Comparison of ENCODE assay signal across 8 cellular contexts in the genomic region with DNA sequence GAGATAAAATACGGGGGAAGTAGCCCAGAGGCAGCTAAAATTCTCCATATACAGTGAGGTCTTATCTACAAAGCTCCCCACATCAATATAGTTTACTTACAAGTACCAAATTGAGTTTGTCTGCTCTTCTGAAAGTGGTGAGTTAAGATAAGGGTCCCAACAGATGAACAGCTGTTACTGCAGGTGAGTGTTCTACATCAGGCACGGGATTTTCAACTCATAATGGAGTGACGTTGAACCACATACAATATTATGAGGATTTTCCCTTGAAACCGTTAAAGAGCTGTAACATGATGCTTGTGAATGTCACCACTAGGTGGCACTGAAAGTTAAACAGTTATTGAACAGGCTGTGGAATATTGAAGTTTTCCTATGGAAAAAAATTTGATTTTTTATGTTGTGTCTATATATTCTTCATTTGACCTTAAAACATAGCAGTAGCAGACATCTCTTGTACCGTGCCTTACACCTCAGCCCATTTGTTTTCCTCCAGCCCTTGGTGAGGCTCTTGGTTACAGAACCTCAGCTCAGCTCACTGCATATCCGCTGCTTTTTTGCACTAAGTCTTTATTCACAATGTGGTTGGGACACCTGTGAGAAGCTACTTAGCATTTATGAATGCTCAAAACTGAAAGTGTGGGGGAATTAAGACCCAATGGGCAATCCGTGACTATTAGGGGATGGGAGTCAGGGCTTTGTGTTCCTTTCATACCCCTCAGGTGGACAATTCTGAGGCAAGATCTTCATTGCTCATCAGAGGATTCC. TPM values are rescaled to one million over a fixed set of nuclear protein-coding genes. Genes with fewer than 3 reads are reported as not detected.
DNase-seq lines count a peak whose midpoint lies in the region; ATAC-seq and TF ChIP-seq lines count a peak whose summit lies in the region.

No MANE protein-coding gene starts in this region.

- H3K27ac ChIP-seq in body of pancreas (no peak overlapping the region), testis (peak overlapping the region; percentile 9 to 57)

- H3K36me3 Mint-ChIP-seq in activated naive CD8-positive, alpha-beta T cell treated with anti-CD3 and anti-CD28 coated beads, Interleukin-2, amount 10 ng/mL, durations not matched to agents 7 days and 5 days = no peaks in the 10 kb centered on the region
- H3K36me3 Mint-ChIP-seq in activated naive CD8-positive, alpha-beta T cell treated with anti-CD3 and anti-CD28 coated beads for 36 hours = no peaks in the 10 kb centered on the region

- no peak for DNase-seq in activated naive CD8-positive, alpha-beta T cell treated with anti-CD3 and anti-CD28 coated beads, Interleukin-2, amount 10 ng/mL, durations not matched to agents 7 days and 5 days
- DNase-seq in activated naive CD8-positive, alpha-beta T cell treated with anti-CD3 and anti-CD28 coated beads for 36 hours = no peak
- DNase-seq in NCI-H526 treated with DMSO at 0.1 percent for 48 hours (lab: John Stamatoyannopoulos, UW) (peak; percentile 65), body of pancreas (peak in 1 of 4 donors; percentile 53), kidney epithelial cell (ENCODE audit: low read depth) (peak; percentile 7), testis (peak; percentile 77)

- H3K36me3 ChIP-seq in body of pancreas (replicated peaks in 1 of 2; ENCODE audit: insufficient read depth in 1 of 2, low read depth in 2 of 2) (no peaks in the 10 kb centered on the region), kidney epithelial cell (ENCODE audit: control insufficient read depth, insufficient read depth, low read length) (no peaks in the 10 kb centered on the region), testis (ENCODE audit: low read depth, missing control alignments) (no peaks in the 10 kb centered on the region)

- no peak overlapping the region for H3K27ac Mint-ChIP-seq in activated naive CD8-positive, alpha-beta T cell treated with anti-CD3 and anti-CD28 coated beads, Interleukin-2, amount 10 ng/mL, durations not matched to agents 7 days and 5 days
- no peak overlapping the region for H3K27ac Mint-ChIP-seq in activated naive CD8-positive, alpha-beta T cell treated with anti-CD3 and anti-CD28 coated beads for 36 hours

- intact Hi-C loops in body of pancreas (cut with DNase I) = no loop called here
- intact Hi-C loops in testis (cut with DNase I; ENCODE audit: low total_unique reads) = no loop called here

- H3K27me3 ChIP-seq in body of pancreas = no peaks in the 10 kb centered on the region
- H3K27me3 ChIP-seq in kidney epithelial cell (ENCODE audit: control insufficient read depth, insufficient read depth, low read length) = no peaks in the 10 kb centered on the region
- no peaks in the 10 kb centered on the region for H3K27me3 ChIP-seq in testis

- H3K4me3 ChIP-seq in body of pancreas (no peak overlapping the region), kidney epithelial cell (ENCODE audit: low read depth, low read length) (no peak overlapping the region), testis (peak overlapping the region in 1 of 2 donors; percentile 44)

- H3K4me1 ChIP-seq in body of pancreas (no peaks in the 10 kb centered on the region), testis (no peaks in the 10 kb centered on the region)

- H3K9me3 ChIP-seq in body of pancreas = no peaks in the 10 kb centered on the region
- H3K9me3 ChIP-seq in testis = no peaks in the 10 kb centered on the region

- H3K4me1 Mint-ChIP-seq in activated naive CD8-positive, alpha-beta T cell treated with anti-CD3 and anti-CD28 coated beads, Interleukin-2, amount 10 ng/mL, durations not matched to agents 7 days and 5 days = peaks cover 5% of the 10 kb centered on the region
- H3K4me1 Mint-ChIP-seq in activated naive CD8-positive, alpha-beta T cell treated with anti-CD3 and anti-CD28 coated beads for 36 hours = peaks cover 9% of the 10 kb centered on the region

- 15% methylated on average over 7 of the region's 7 CpGs for WGBS in body of pancreas, 2 donors
- WGBS in testis, 2 donors = 14 to 21% methylated on average over 7 of the region's 7 CpGs

- peak; percentile 61 for ATAC-seq in activated naive CD8-positive, alpha-beta T cell treated with anti-CD3 and anti-CD28 coated beads, Interleukin-2, amount 10 ng/mL, durations not matched to agents 7 days and 5 days (ENCODE audit: low read depth)
- ATAC-seq in HG02610 (IDR thresholded peaks at IDR 0.05; ENCODE audit: unreplicated experiment) = peak; percentile 63
- ATAC-seq in body of pancreas = peak; percentile 60
- no peak for ATAC-seq in HG02981 (IDR thresholded peaks at IDR 0.05; ENCODE audit: unreplicated experiment)

- POLR2A ChIA-PET in activated naive CD8-positive, alpha-beta T cell treated with anti-CD3 and anti-CD28 coated beads, Interleukin-2, amount 10 ng/mL, durations not matched to agents 7 days and 5 days (lab: Charles Lee) = no interaction called here

- H3K9me3 Mint-ChIP-seq in activated naive CD8-positive, alpha-beta T cell treated with anti-CD3 and anti-CD28 coated beads, Interleukin-2, amount 10 ng/mL, durations not matched to agents 7 days and 5 days = no peaks in the 10 kb centered on the region
- no peaks in the 10 kb centered on the region for H3K9me3 Mint-ChIP-seq in activated naive CD8-positive, alpha-beta T cell treated with anti-CD3 and anti-CD28 coated beads for 36 hours

- no peak overlapping the region for H3K4me3 Mint-ChIP-seq in activated naive CD8-positive, alpha-beta T cell treated with anti-CD3 and anti-CD28 coated beads, Interleukin-2, amount 10 ng/mL, durations not matched to agents 7 days and 5 days
- no peak overlapping the region for H3K4me3 Mint-ChIP-seq in activated naive CD8-positive, alpha-beta T cell treated with anti-CD3 and anti-CD28 coated beads for 36 hours

- TF ChIP-seq CTCF in body of pancreas (IDR thresholded peaks at IDR 0.05) = peak; percentile 35 to 75 (median 68)
- TF ChIP-seq CTCF in kidney epithelial cell (IDR thresholded peaks at IDR 0.05; ENCODE audit: insufficient read depth, low read length, poor library complexity, severe bottlenecking) = peak; percentile 72
- TF ChIP-seq CTCF in testis (IDR thresholded peaks at IDR 0.05) = peak; percentile 78 to 94 (median 88)

- TF ChIP-seq POLR2A in body of pancreas (IDR thresholded peaks at IDR 0.05) (no peak), testis (IDR thresholded peaks at IDR 0.05) (no peak)

- H3K27me3 Mint-ChIP-seq in activated naive CD8-positive, alpha-beta T cell treated with anti-CD3 and anti-CD28 coated beads, Interleukin-2, amount 10 ng/mL, durations not matched to agents 7 days and 5 days = peaks cover 23% of the 10 kb centered on the region
- peaks cover 52% of the 10 kb centered on the region for H3K27me3 Mint-ChIP-seq in activated naive CD8-positive, alpha-beta T cell treated with anti-CD3 and anti-CD28 coated beads for 36 hours

RNA-seq across cellular contexts. Expression of a gene that starts 23.2 kb away (rescaled TPM):
- not detected for total RNA-seq in activated naive CD8-positive, alpha-beta T cell treated with anti-CD3 and anti-CD28 coated beads, Interleukin-2, amount 10 ng/mL, durations not matched to agents 7 days and 5 days
- total RNA-seq in activated naive CD8-positive, alpha-beta T cell treated with anti-CD3 and anti-CD28 coated beads for 36 hours = not detected
- total RNA-seq in body of pancreas = 1 to 10 TPM in 1 of 2 donors, under 1 TPM in 1; 0.33 to 1.8 TPM
- 0.34 and 0.67 TPM in 2 replicates for total RNA-seq in kidney epithelial cell
- 1 to 10 TPM; 2.5 to 3.1 TPM for total RNA-seq in testis
- polyA plus RNA-seq in testis (ENCODE audit: insufficient read depth, low read depth, low replicate concordance) = 6.6 TPM

RNA-seq across cellular contexts. Expression of a gene that starts 50.3 kb away (rescaled TPM):
- total RNA-seq in activated naive CD8-positive, alpha-beta T cell treated with anti-CD3 and anti-CD28 coated beads, Interleukin-2, amount 10 ng/mL, durations not matched to agents 7 days and 5 days = under 1 TPM in 1 of 2 experiments, not detected in 1; 0.20 TPM
- under 1 TPM; 0.40 to 0.60 TPM for total RNA-seq in activated naive CD8-positive, alpha-beta T cell treated with anti-CD3 and anti-CD28 coated beads for 36 hours
- not detected for total RNA-seq in body of pancreas
- total RNA-seq in kidney epithelial cell = not detected in 2 replicates
- total RNA-seq in testis = under 1 TPM; 0.24 to 0.25 TPM
- polyA plus RNA-seq in testis (ENCODE audit: insufficient read depth, low read depth, low replicate concordance) = not detected

Comparison
In these comparisons a context has a peak if more than half of its experiments do, and no peak if none do; other contexts are left out.
1. DNase-seq: peak in NCI-H526 treated with DMSO at 0.1 percent for 48 hours (single experiment), kidney epithelial cell (single experiment) and testis (single experiment); none in activated naive CD8-positive, alpha-beta T cell treated with anti-CD3 and anti-CD28 coated beads, Interleukin-2, amount 10 ng/mL, durations not matched to agents 7 days and 5 days (single experiment) and activated naive CD8-positive, alpha-beta T cell treated with anti-CD3 and anti-CD28 coated beads for 36 hours (single experiment).
2. H3K27ac ChIP-seq: peak in testis (2 of 2); none in body of pancreas (0 of 4).
3. Peak in every context shown above with its lines, with median percentiles within 50 percentile points of each other: CTCF ChIP-seq.